27 cellular contexts compared by ENCODE assay signal in the genomic region with DNA sequence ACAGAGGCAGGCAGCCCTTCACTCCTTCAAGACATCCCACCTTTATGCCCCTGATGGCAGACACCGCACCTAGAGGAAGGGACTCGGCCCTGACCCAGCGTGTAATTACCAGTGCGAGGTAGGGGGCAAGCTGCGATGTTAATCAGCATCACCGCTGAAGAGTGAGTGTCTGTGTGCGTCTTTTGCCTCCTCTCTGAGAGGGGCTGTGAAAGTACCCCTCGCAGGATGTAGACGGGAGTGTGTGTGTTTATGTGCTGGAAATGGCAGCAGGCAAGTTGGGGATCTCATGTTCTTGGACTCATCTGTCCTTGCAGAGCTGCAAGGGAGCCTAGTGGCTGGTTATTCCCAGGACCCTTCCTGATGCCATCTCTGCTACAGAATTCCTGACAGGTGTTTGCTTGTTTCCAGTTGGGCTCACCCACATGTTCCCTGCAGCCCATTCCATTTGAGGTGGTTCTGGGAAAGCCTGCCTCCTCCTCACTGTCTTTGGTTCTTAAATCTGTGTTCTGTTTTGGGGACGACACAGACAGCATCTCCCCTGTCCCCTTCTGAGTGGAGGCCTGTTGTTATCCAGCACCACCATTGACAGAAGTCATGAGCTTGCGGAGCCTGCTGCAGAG.
"Had no signal": no experiment of that assay in that cellular context is flagged by ENCODE, and none has a peak within 500 bp of the region (broad histone marks: within the 10 kb centered on the region; RNA-seq: fewer than 3 reads in every experiment).

No MANE protein-coding gene starts in this region.

- H3K9me3 ChIP-seq: esophagus squamous epithelium, gastroesophageal sphincter, psoas muscle, right lobe of liver, tibial artery, upper lobe of right lung, vagina had no signal

- H3K4me3 ChIP-seq: dorsolateral prefrontal cortex, esophagus squamous epithelium, gastroesophageal sphincter, psoas muscle, right lobe of liver, tibial artery, upper lobe of right lung, vagina had no signal

- H3K4me1 Mint-ChIP-seq: immature natural killer cell; stimulated activated memory B cell treated with anti-CD40 and anti-IgM and Interleukin-4, amounts not matched to agents 10 μg/mL and 1 μg/mL and 100 μg/mL, for 72 hours had no signal

- ATAC-seq: gastroesophageal sphincter; left cardiac atrium; left ventricle myocardium superior; psoas muscle; right lobe of liver; stimulated activated memory B cell treated with anti-CD40 and anti-IgM and Interleukin-4, amounts not matched to agents 10 μg/mL and 1 μg/mL and 100 μg/mL, for 72 hours; upper lobe of right lung had no signal

- H3K36me3 ChIP-seq: esophagus squamous epithelium, gastroesophageal sphincter, right lobe of liver, tibial artery, upper lobe of right lung, vagina had no signal

- H3K9me3 Mint-ChIP-seq: immature natural killer cell; neural crest cell; stimulated activated memory B cell treated with anti-CD40 and anti-IgM and Interleukin-4, amounts not matched to agents 10 μg/mL and 1 μg/mL and 100 μg/mL, for 72 hours had no signal

- H3K4me1 ChIP-seq: esophagus squamous epithelium, psoas muscle, upper lobe of right lung had no signal

- H3K4me3 Mint-ChIP-seq: immature natural killer cell; naive B cell; neural crest cell; stimulated activated memory B cell treated with anti-CD40 and anti-IgM and Interleukin-4, amounts not matched to agents 10 μg/mL and 1 μg/mL and 100 μg/mL, for 72 hours; stimulated activated naive CD8-positive, alpha-beta T cell treated with anti-CD3 and anti-CD28 coated beads, Interleukin-15, Interleukin-2, amounts not matched to agents 100 ng/mL and 50 ng/mL, for 24 hours had no signal

- H3K27me3 Mint-ChIP-seq: naive B cell; stimulated activated naive CD8-positive, alpha-beta T cell treated with anti-CD3 and anti-CD28 coated beads, Interleukin-15, Interleukin-2, amounts not matched to agents 100 ng/mL and 50 ng/mL, for 24 hours had no signal

- DNase-seq: cortex of kidney; dorsolateral prefrontal cortex; effector memory CD4-positive, alpha-beta T cell; esophagus squamous epithelium; foreskin fibroblast; immature natural killer cell; kidney; left cardiac atrium; left ventricle myocardium superior; mesendoderm; naive B cell; nucleus accumbens; psoas muscle; retina; right lobe of liver; stimulated activated CD4-positive, alpha-beta T cell treated with anti-CD3 and anti-CD28 coated beads, Interleukin-15, amount 100 ng/mL, for 24 hours; stimulated activated CD4-positive, alpha-beta T cell treated with anti-CD3 and anti-CD28 coated beads, Interleukin-1b, Interleukin-23, amount 100 ng/mL, for 48 hours; stimulated activated CD4-positive, alpha-beta T cell treated with anti-CD3 and anti-CD28 coated beads, Interleukin-4, amount 100 ng/mL, for 24 hours; tibial artery; upper lobe of right lung had no signal

- H3K27me3 ChIP-seq: dorsolateral prefrontal cortex, esophagus squamous epithelium, gastroesophageal sphincter, right lobe of liver, tibial artery, upper lobe of right lung, vagina had no signal

- H3K27ac Mint-ChIP-seq: immature natural killer cell; stimulated activated memory B cell treated with anti-CD40 and anti-IgM and Interleukin-4, amounts not matched to agents 10 μg/mL and 1 μg/mL and 100 μg/mL, for 72 hours; stimulated activated naive CD8-positive, alpha-beta T cell treated with anti-CD3 and anti-CD28 coated beads, Interleukin-15, Interleukin-2, amounts not matched to agents 100 ng/mL and 50 ng/mL, for 24 hours had no signal

- H3K9ac ChIP-seq: parathyroid adenoma had no signal

- H3K27ac ChIP-seq: dorsolateral prefrontal cortex, epithelial cell of prostate, esophagus squamous epithelium, gastroesophageal sphincter, parathyroid adenoma, psoas muscle, right lobe of liver, tibial artery, upper lobe of right lung, vagina had no signal
